Comparison of ENCODE assay signal across 25 cellular contexts in genomic region chr7:1424041-1424440, GRCh38.
"Had no signal": no experiment of that assay in that cellular context is flagged by ENCODE, and none has a peak within 500 bp of the region (broad histone marks: within the 10 kb centered on the region; RNA-seq: fewer than 3 reads in every experiment).

No MANE protein-coding gene starts in this region.

- H3K4me3 Mint-ChIP-seq: dendritic cell treated with granulocyte-macrophage colony-stimulating factor and Interleukin-4, amounts not matched to agents 40 ng/mL and 50 ng/mL, for 4 days; effector memory CD8-positive, alpha-beta T cell; endodermal cell had no signal

- H3K4me3 ChIP-seq: colonic mucosa, coronary artery, dorsolateral prefrontal cortex, esophagus muscularis mucosa, esophagus squamous epithelium, gastrocnemius medialis, gastroesophageal sphincter, heart left ventricle, heart right ventricle had no signal

- H3K9me3 Mint-ChIP-seq: dendritic cell treated with granulocyte-macrophage colony-stimulating factor and Interleukin-4, amounts not matched to agents 40 ng/mL and 50 ng/mL, for 4 days; effector memory CD8-positive, alpha-beta T cell; endodermal cell had no signal

- H3K36me3 ChIP-seq: colonic mucosa, esophagus muscularis mucosa, esophagus squamous epithelium, gastrocnemius medialis, gastroesophageal sphincter, heart left ventricle, heart right ventricle had no signal

- H3K27ac Mint-ChIP-seq: dendritic cell treated with granulocyte-macrophage colony-stimulating factor and Interleukin-4, amounts not matched to agents 40 ng/mL and 50 ng/mL, for 4 days; endodermal cell had no signal

- ATAC-seq: effector memory CD8-positive, alpha-beta T cell; esophagus mucosa; foreskin keratinocyte; gastrocnemius medialis; gastroesophageal sphincter; heart left ventricle; heart right ventricle had no signal

- H3K4me1 ChIP-seq: colonic mucosa, foreskin keratinocyte, gastrocnemius medialis, gastroesophageal sphincter had no signal

- DNase-seq: colonic mucosa; cortex of kidney; dermis blood vessel endothelial cell; dorsolateral prefrontal cortex; effector CD4-positive, alpha-beta T cell; effector CD8-positive, alpha-beta T cell; effector memory CD4-positive, alpha-beta T cell; effector memory CD8-positive, alpha-beta T cell; endodermal cell; erythroblast; esophagus squamous epithelium; foreskin fibroblast; foreskin keratinocyte; foreskin melanocyte; gastrocnemius medialis; glutamatergic neuron; head of caudate nucleus; heart left ventricle; heart right ventricle had no signal

- H3K27ac ChIP-seq: colonic mucosa, coronary artery, dorsolateral prefrontal cortex, epithelial cell of prostate, esophagus muscularis mucosa, esophagus squamous epithelium, foreskin keratinocyte, gastrocnemius medialis, gastroesophageal sphincter, heart left ventricle, heart right ventricle had no signal

- H3K9me3 ChIP-seq: colonic mucosa, esophagus muscularis mucosa, esophagus squamous epithelium, gastrocnemius medialis, gastroesophageal sphincter, heart left ventricle, heart right ventricle had no signal

- H3K4me1 Mint-ChIP-seq: endodermal cell had no signal
